ENCODE assay signal across 6 cellular contexts in the genomic region with DNA sequence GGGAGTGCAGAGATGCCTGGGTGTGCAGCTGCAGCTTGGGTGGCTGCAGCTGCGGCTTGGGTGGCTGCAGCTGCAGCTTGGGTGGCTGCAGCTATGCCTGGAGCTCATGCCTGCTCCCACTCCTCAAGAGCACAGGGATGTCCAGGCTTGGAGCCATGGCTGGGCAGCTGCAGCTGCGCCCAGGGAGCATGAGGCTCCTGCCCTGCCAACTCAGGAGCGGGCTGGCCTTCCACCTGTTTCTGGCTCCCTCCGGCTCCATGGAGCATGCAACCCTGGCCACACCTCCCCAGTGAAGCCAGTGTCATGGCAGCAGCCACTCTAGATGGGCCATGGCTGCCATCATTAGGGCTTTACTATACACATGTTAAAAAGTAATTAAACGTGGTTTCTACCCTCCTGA. TPM values are rescaled to one million over a fixed set of nuclear protein-coding genes. Genes with fewer than 3 reads are reported as not detected.
"Had no signal": no experiment of that assay in that cellular context is flagged by ENCODE, and none has a peak within 500 bp of the region (broad histone marks: within the 10 kb centered on the region; RNA-seq: fewer than 3 reads in every experiment).

No MANE protein-coding gene starts in this region.

- H2AFZ ChIP-seq: GM23248 had no signal

- DNase-seq: GM23248, GOT3, H7, HCEC 1CT, IMR-90 had no signal

- H3K4me3 ChIP-seq: GM23248, K562 had no signal

- H3K9ac ChIP-seq: GM23248 had no signal

- H3K27ac ChIP-seq: GM23248 had no signal

RNA-seq across cellular contexts. Expression of gene GBP1, which starts 21.1 kb away (rescaled TPM):
- total RNA-seq: H7, K562 had no signal
- polyA plus RNA-seq: K562 had no signal

RNA-seq across cellular contexts. Expression of gene GBP3, which starts 21.3 kb away (rescaled TPM):
- total RNA-seq: H7 had no signal
